In the genomic region with DNA sequence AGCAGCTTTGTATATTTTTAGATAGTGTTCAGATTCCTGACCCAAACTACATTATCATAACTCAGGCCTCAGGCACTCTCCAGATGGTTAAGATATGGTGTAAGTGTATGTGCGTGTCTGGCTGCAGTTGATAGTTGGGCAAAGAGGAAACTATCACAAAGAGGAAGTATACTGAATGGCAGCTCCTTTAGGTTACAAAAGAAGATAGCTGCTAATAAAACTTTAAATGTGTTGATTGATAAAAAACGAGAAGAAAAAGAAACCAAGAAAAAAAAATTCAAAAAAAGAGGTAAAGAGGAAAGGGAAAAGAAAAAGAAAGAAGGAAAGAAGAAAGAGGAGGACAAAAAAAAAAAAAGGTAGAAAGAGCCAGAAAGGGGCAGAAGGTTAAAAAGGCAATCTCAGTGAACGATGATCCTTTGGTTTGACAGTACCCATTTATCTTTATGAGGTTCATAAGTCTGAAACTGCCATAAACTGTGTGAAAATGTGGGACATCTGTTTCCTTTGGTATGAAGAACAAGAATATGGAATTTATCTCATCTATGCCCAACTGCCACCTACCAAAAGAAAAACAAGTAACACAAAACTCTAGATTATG, we compare ENCODE assay signal across 8 cellular contexts. TPM values are rescaled to one million over a fixed set of nuclear protein-coding genes. Genes with fewer than 3 reads are reported as not detected.
A peak's percentile ranks its signal among the peaks of the same experiment; 100 is the strongest.
DNase-seq lines count a peak whose midpoint lies in the region; ATAC-seq and TF ChIP-seq lines count a peak whose summit lies in the region.

No MANE protein-coding gene starts in this region.

- peaks cover 38% of the 10 kb centered on the region for H3K36me3 Mint-ChIP-seq in activated CD4-positive, alpha-beta T cell treated with anti-CD3 and anti-CD28 coated beads, Interleukin-2, amount 10 ng/mL, durations not matched to agents 7 days and 5 days (ENCODE audit: low read depth)
- H3K36me3 Mint-ChIP-seq in activated T-cell treated with anti-CD3 and anti-CD28 coated beads, Interleukin-2, amount 50 U/mL, for 4 hours (ENCODE audit: insufficient read depth): peaks cover 26% of the 10 kb centered on the region
- peaks cover 5% of the 10 kb centered on the region for H3K36me3 Mint-ChIP-seq in endodermal cell (ENCODE audit: low read depth)

- H3K9me3 Mint-ChIP-seq in activated CD4-positive, alpha-beta T cell treated with anti-CD3 and anti-CD28 coated beads, Interleukin-2, amount 10 ng/mL, durations not matched to agents 7 days and 5 days: no peaks in the 10 kb centered on the region
- no peaks in the 10 kb centered on the region for H3K9me3 Mint-ChIP-seq in activated T-cell treated with anti-CD3 and anti-CD28 coated beads, Interleukin-2, amount 50 U/mL, for 4 hours
- no peaks in the 10 kb centered on the region for H3K9me3 Mint-ChIP-seq in endodermal cell

- no peak overlapping the region for H4K91ac ChIP-seq in mesenchymal stem cell (ENCODE audit: low read length)

- H3K27ac ChIP-seq in mesenchymal stem cell (ENCODE audit: low read length, poor library complexity, severe bottlenecking) (no peak overlapping the region), endodermal cell (ENCODE audit: low read depth, low read length) (no peak overlapping the region)

- H3K4me3 ChIP-seq in mesenchymal stem cell (ENCODE audit: insufficient read depth in 1 of 2, low read depth in 1 of 2, low read length in 2 of 2): no peak overlapping the region
- H3K4me3 ChIP-seq in endodermal cell (ENCODE audit: low read length): no peak overlapping the region

- H3K4me3 Mint-ChIP-seq in activated CD4-positive, alpha-beta T cell treated with anti-CD3 and anti-CD28 coated beads, Interleukin-2, amount 10 ng/mL, durations not matched to agents 7 days and 5 days: no peak overlapping the region
- H3K4me3 Mint-ChIP-seq in activated T-cell treated with anti-CD3 and anti-CD28 coated beads, Interleukin-2, amount 50 U/mL, for 4 hours: no peak overlapping the region
- H3K4me3 Mint-ChIP-seq in endodermal cell: no peak overlapping the region

- H3K4ac ChIP-seq in mesenchymal stem cell (ENCODE audit: low read depth in 1 of 2, low read length in 2 of 2): no peak overlapping the region

- no peak overlapping the region for H2BK120ac ChIP-seq in mesenchymal stem cell (ENCODE audit: low read depth, low read length)

- no peak overlapping the region for H3K23ac ChIP-seq in mesenchymal stem cell (ENCODE audit: low read length in 2 of 2)

- H3K27me3 ChIP-seq in mesenchymal stem cell (ENCODE audit: control insufficient read depth in 1 of 2, insufficient read depth in 1 of 2, low read length in 2 of 2) (no peaks in the 10 kb centered on the region), endodermal cell (ENCODE audit: control insufficient read depth, insufficient read depth, low read length, poor library complexity, severe bottlenecking) (no peaks in the 10 kb centered on the region)

- H2AFZ ChIP-seq in mesenchymal stem cell (ENCODE audit: low read depth, low read length): no peak overlapping the region

- H3K9me3 ChIP-seq in mesenchymal stem cell (ENCODE audit: control insufficient read depth, low read length) (no peaks in the 10 kb centered on the region), endodermal cell (ENCODE audit: control insufficient read depth, low read length) (no peaks in the 10 kb centered on the region)

- TF ChIP-seq CTCF in endodermal cell (conservative IDR thresholded peaks at IDR 0.05): no peak

- H3K36me3 ChIP-seq in mesenchymal stem cell (ENCODE audit: control insufficient read depth in 1 of 2, insufficient read depth in 2 of 2, low read depth in 1 of 2, low read length in 2 of 2): peaks cover 0 to 3% of the 10 kb centered on the region in 2 experiments
- no peaks in the 10 kb centered on the region for H3K36me3 ChIP-seq in endodermal cell (ENCODE audit: control insufficient read depth, insufficient read depth, low read length)

- POLR2A ChIA-PET in activated CD4-positive, alpha-beta T cell treated with anti-CD3 and anti-CD28 coated beads, Interleukin-2, amount 10 ng/mL, durations not matched to agents 7 days and 5 days (lab: Charles Lee): no interaction called here

- DNase-seq in SKM-1 treated with dmso at 0.1 percent for 144 hours (lab: John Stamatoyannopoulos, UW; ENCODE audit: unreplicated experiment) (peak; percentile 66), mesenchymal stem cell (peak; percentile 91), endodermal cell (no peak), NCI-H82 treated with DMSO at 0.1 percent for 48 hours (lab: John Stamatoyannopoulos, UW; ENCODE audit: unreplicated experiment) (no peak)
- no peak for DNase-seq in activated CD4-positive, alpha-beta T cell treated with anti-CD3 and anti-CD28 coated beads, Interleukin-2, amount 10 ng/mL, durations not matched to agents 7 days and 5 days
- no peak for DNase-seq in activated T-cell treated with anti-CD3 and anti-CD28 coated beads, Interleukin-2, amount 50 U/mL, for 4 hours

- H3K79me1 ChIP-seq in mesenchymal stem cell (replicated peaks; ENCODE audit: low read length, poor library complexity, severe bottlenecking): no peaks in the 10 kb centered on the region

- WGBS in mesenchymal stem cell: 42% methylated on average over 3 of the region's 3 CpGs
- 86 to 89% methylated on average over 2 to 3 of the region's 3 CpGs for WGBS in endodermal cell (ENCODE audit: insufficient coverage in 1 of 2, insufficient read length in 1 of 2), 2 experiments

- H3K4me1 Mint-ChIP-seq in activated CD4-positive, alpha-beta T cell treated with anti-CD3 and anti-CD28 coated beads, Interleukin-2, amount 10 ng/mL, durations not matched to agents 7 days and 5 days: peaks cover 22% of the 10 kb centered on the region
- peaks cover 37% of the 10 kb centered on the region for H3K4me1 Mint-ChIP-seq in activated T-cell treated with anti-CD3 and anti-CD28 coated beads, Interleukin-2, amount 50 U/mL, for 4 hours (ENCODE audit: low read depth)
- no peaks in the 10 kb centered on the region for H3K4me1 Mint-ChIP-seq in endodermal cell

- no peak overlapping the region for H4K8ac ChIP-seq in mesenchymal stem cell (ENCODE audit: low read length)

- H3K27ac Mint-ChIP-seq in activated CD4-positive, alpha-beta T cell treated with anti-CD3 and anti-CD28 coated beads, Interleukin-2, amount 10 ng/mL, durations not matched to agents 7 days and 5 days: no peak overlapping the region
- no peak overlapping the region for H3K27ac Mint-ChIP-seq in endodermal cell

- H3K4me2 ChIP-seq in mesenchymal stem cell (ENCODE audit: low read length, poor library complexity, severe bottlenecking): no peak overlapping the region

- no peak overlapping the region for H2BK15ac ChIP-seq in mesenchymal stem cell (ENCODE audit: low read depth, poor library complexity, severe bottlenecking)

- no peak overlapping the region for H3K18ac ChIP-seq in mesenchymal stem cell (ENCODE audit: low read depth in 1 of 2, low read length in 2 of 2)

- no peak overlapping the region for H2AK5ac ChIP-seq in mesenchymal stem cell (ENCODE audit: low read length, severe bottlenecking)

- no peaks in the 10 kb centered on the region for H3K4me1 ChIP-seq in mesenchymal stem cell (ENCODE audit: control insufficient read depth, insufficient read depth, low read depth, low read length)
- no peaks in the 10 kb centered on the region for H3K4me1 ChIP-seq in endodermal cell (ENCODE audit: control insufficient read depth, insufficient read depth, low read length)

- H2BK12ac ChIP-seq in mesenchymal stem cell (ENCODE audit: low read length in 2 of 2): no peak overlapping the region

- H2BK5ac ChIP-seq in mesenchymal stem cell (ENCODE audit: low read depth, low read length, poor library complexity, severe bottlenecking): no peak overlapping the region

- H3K14ac ChIP-seq in mesenchymal stem cell (ENCODE audit: low read length in 2 of 2): no peak overlapping the region

- ATAC-seq in GM18861 (IDR thresholded peaks at IDR 0.05; ENCODE audit: unreplicated experiment) (peak; percentile 79), HG03045 (IDR thresholded peaks at IDR 0.05; ENCODE audit: unreplicated experiment) (peak; percentile 67)
- ATAC-seq in activated T-cell treated with anti-CD3 and anti-CD28 coated beads, Interleukin-2, amount 50 U/mL, for 4 hours: no peak

- no peaks in the 10 kb centered on the region for H3K27me3 Mint-ChIP-seq in activated CD4-positive, alpha-beta T cell treated with anti-CD3 and anti-CD28 coated beads, Interleukin-2, amount 10 ng/mL, durations not matched to agents 7 days and 5 days
- no peaks in the 10 kb centered on the region for H3K27me3 Mint-ChIP-seq in activated T-cell treated with anti-CD3 and anti-CD28 coated beads, Interleukin-2, amount 50 U/mL, for 4 hours (ENCODE audit: low read depth)
- no peaks in the 10 kb centered on the region for H3K27me3 Mint-ChIP-seq in endodermal cell (ENCODE audit: insufficient read depth)

- H3K9ac ChIP-seq in mesenchymal stem cell (ENCODE audit: low read length) (no peak overlapping the region), endodermal cell (ENCODE audit: extremely low read depth, low read length, poor library complexity, severe bottlenecking) (no peak overlapping the region)

- CTCF ChIA-PET in activated CD4-positive, alpha-beta T cell treated with anti-CD3 and anti-CD28 coated beads, Interleukin-2, amount 10 ng/mL, durations not matched to agents 7 days and 5 days (lab: Charles Lee): no interaction called here

RNA-seq across cellular contexts. Expression of gene TAOK3, which starts 42.2 kb away (rescaled TPM):
- 31.9 TPM for polyA plus RNA-seq in mesenchymal stem cell (2013, experiment 1 of 2)
- 31.5 TPM for polyA plus RNA-seq in mesenchymal stem cell (2013, experiment 2 of 2)
- total RNA-seq in activated CD4-positive, alpha-beta T cell treated with anti-CD3 and anti-CD28 coated beads, Interleukin-2, amount 10 ng/mL, durations not matched to agents 7 days and 5 days: 10 to 100 TPM; 52.5 to 63.3 TPM
- total RNA-seq in activated T-cell treated with anti-CD3 and anti-CD28 coated beads, Interleukin-2, amount 50 U/mL, for 4 hours: 10 to 100 TPM; 39.8 to 46.5 (median 43.9) TPM
- total RNA-seq in endodermal cell: 10 to 100 TPM; 33.4 to 40.6 TPM
- 12.6 TPM for polyA plus RNA-seq in endodermal cell (2013, experiment 1 of 2)
- polyA plus RNA-seq in endodermal cell (2013, experiment 2 of 2): 11.7 TPM

RNA-seq across cellular contexts. Expression of gene SUDS3, which starts 45.8 kb away (rescaled TPM):
- polyA plus RNA-seq in mesenchymal stem cell (2013, experiment 1 of 2): 19.3 TPM
- polyA plus RNA-seq in mesenchymal stem cell (2013, experiment 2 of 2): 19.4 TPM
- 10 to 100 TPM; 23.8 to 25.4 TPM for total RNA-seq in activated CD4-positive, alpha-beta T cell treated with anti-CD3 and anti-CD28 coated beads, Interleukin-2, amount 10 ng/mL, durations not matched to agents 7 days and 5 days
- 10 to 100 TPM; 20.5 to 22.8 (median 21.0) TPM for total RNA-seq in activated T-cell treated with anti-CD3 and anti-CD28 coated beads, Interleukin-2, amount 50 U/mL, for 4 hours
- 10 to 100 TPM; 51.4 to 57.9 TPM for total RNA-seq in endodermal cell
- 29.2 TPM for polyA plus RNA-seq in endodermal cell (2013, experiment 1 of 2)
- polyA plus RNA-seq in endodermal cell (2013, experiment 2 of 2): 27.8 TPM

Comparison
In these comparisons a context has a peak if more than half of its experiments do, and no peak if none do; other contexts are left out.
1. ATAC-seq: peak in GM18861 (single experiment) and HG03045 (single experiment); none in activated T-cell treated with anti-CD3 and anti-CD28 coated beads, Interleukin-2, amount 50 U/mL, for 4 hours (0 of 2).
2. DNase-seq: peak in SKM-1 treated with dmso at 0.1 percent for 144 hours (single experiment) and mesenchymal stem cell (single experiment); none in activated CD4-positive, alpha-beta T cell treated with anti-CD3 and anti-CD28 coated beads, Interleukin-2, amount 10 ng/mL, durations not matched to agents 7 days and 5 days (single experiment), activated T-cell treated with anti-CD3 and anti-CD28 coated beads, Interleukin-2, amount 50 U/mL, for 4 hours (single experiment), endodermal cell (single experiment) and NCI-H82 treated with DMSO at 0.1 percent for 48 hours (single experiment).